18 cellular contexts compared by ENCODE assay signal in genomic region chr5:35657877-35658276, GRCh38.
"Had no signal": no experiment of that assay in that cellular context is flagged by ENCODE, and none has a peak within 500 bp of the region (broad histone marks: within the 10 kb centered on the region; RNA-seq: fewer than 3 reads in every experiment).

No MANE protein-coding gene starts in this region.

- H3K4me1 ChIP-seq: colonic mucosa, foreskin keratinocyte, lower lobe of right lung, upper lobe of left lung had no signal

- ATAC-seq: activated CD4-positive, CD25-positive, alpha-beta regulatory T cell treated with anti-CD3 and anti-CD28 coated beads, Interleukin-2, amount 50 U/mL, for 24 hours; body of pancreas; foreskin keratinocyte; left colon; lower lobe of right lung; stimulated activated naive B cell treated with anti-CD40 and anti-IgM and Interleukin-4, amounts not matched to agents 10 μg/mL and 1 μg/mL and 100 μg/mL, for 72 hours had no signal

- H3K4me3 ChIP-seq: body of pancreas, colonic mucosa, lower lobe of right lung, thoracic aorta, upper lobe of left lung had no signal

- H3K4me3 Mint-ChIP-seq: activated naive CD8-positive, alpha-beta T cell treated with anti-CD3 and anti-CD28 coated beads, Interleukin-2, amount 10 ng/mL, durations not matched to agents 7 days and 5 days; mesothelial cell of epicardium; stimulated activated naive B cell treated with anti-CD40 and anti-IgM and Interleukin-4, amounts not matched to agents 10 μg/mL and 1 μg/mL and 100 μg/mL, for 72 hours had no signal

- H3K27me3 ChIP-seq: body of pancreas, colonic mucosa, foreskin keratinocyte, upper lobe of left lung had no signal

- H3K27me3 Mint-ChIP-seq: activated naive CD8-positive, alpha-beta T cell treated with anti-CD3 and anti-CD28 coated beads, Interleukin-2, amount 10 ng/mL, durations not matched to agents 7 days and 5 days; stimulated activated naive B cell treated with anti-CD40 and anti-IgM and Interleukin-4, amounts not matched to agents 10 μg/mL and 1 μg/mL and 100 μg/mL, for 72 hours had no signal

- H3K27ac Mint-ChIP-seq: activated naive CD8-positive, alpha-beta T cell treated with anti-CD3 and anti-CD28 coated beads, Interleukin-2, amount 10 ng/mL, durations not matched to agents 7 days and 5 days; mesothelial cell of epicardium; progenitor cell of endocrine pancreas; stimulated activated naive B cell treated with anti-CD40 and anti-IgM and Interleukin-4, amounts not matched to agents 10 μg/mL and 1 μg/mL and 100 μg/mL, for 72 hours had no signal

- H3K9me3 ChIP-seq: body of pancreas, colonic mucosa, lower lobe of right lung, thoracic aorta, upper lobe of left lung had no signal

- H3K36me3 ChIP-seq: colonic mucosa, lower lobe of right lung, thoracic aorta, upper lobe of left lung had no signal

- DNase-seq: activated effector memory CD4-positive, alpha-beta T cell treated with anti-CD3 and anti-CD28 coated beads, Interleukin-2, amount 50 U/mL, for 16 hours; activated naive CD8-positive, alpha-beta T cell treated with anti-CD3 and anti-CD28 coated beads, Interleukin-2, amount 10 ng/mL, durations not matched to agents 7 days and 5 days; activated T-cell treated with anti-CD3 and anti-CD28 coated beads, Interleukin-2, amount 50 U/mL, for 1 hour; body of pancreas; central memory CD4-positive, alpha-beta T cell; colonic mucosa; foreskin keratinocyte; hypothalamus; islet precursor cell; left colon; lower lobe of right lung; occipital lobe; stimulated activated naive B cell treated with anti-CD40 and anti-IgM and Interleukin-4, amounts not matched to agents 10 μg/mL and 1 μg/mL and 100 μg/mL, for 72 hours; upper lobe of left lung had no signal
